28 cellular contexts compared by ENCODE assay signal in the genomic region with DNA sequence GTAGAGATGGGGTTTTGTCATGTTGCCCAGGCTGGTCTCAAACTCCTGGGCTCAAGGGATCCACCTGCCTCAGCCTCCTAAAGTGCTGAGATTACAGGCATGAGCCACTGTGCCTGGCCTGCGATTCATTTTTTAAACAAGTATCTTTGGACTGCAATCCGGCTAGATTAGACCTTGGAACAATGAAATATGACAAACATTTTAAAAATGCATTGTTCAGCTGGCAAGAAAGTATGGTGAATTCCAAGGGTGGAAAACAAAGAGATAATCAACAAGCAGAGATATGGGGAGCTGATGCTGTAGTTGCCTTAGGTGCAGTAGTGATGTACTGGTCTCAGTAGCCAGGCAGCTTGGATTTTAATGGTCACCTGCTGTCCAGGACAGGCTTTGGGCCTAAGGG.
"Had no signal": no experiment of that assay in that cellular context is flagged by ENCODE, and none has a peak within 500 bp of the region (broad histone marks: within the 10 kb centered on the region; RNA-seq: fewer than 3 reads in every experiment).

No MANE protein-coding gene starts in this region.

- ATAC-seq: foreskin keratinocyte; left lobe of liver; mucosa of descending colon; naive thymus-derived CD4-positive, alpha-beta T cell; right lobe of liver had no signal

- DNase-seq: cerebellar nuclear complex; cortex of kidney; dorsolateral prefrontal cortex; effector CD4-positive, alpha-beta T cell; mucosa of descending colon; naive thymus-derived CD4-positive, alpha-beta T cell; right lobe of liver; stimulated activated CD4-positive, alpha-beta T cell treated with anti-CD3 and anti-CD28 coated beads, Interleukin-12 subunit alpha, Interleukin-12 subunit beta, amount 100 ng/mL, for 4 hours; stimulated activated CD4-positive, alpha-beta T cell treated with anti-CD3 and anti-CD28 coated beads, Interleukin-1b, Interleukin-23, amount 100 ng/mL, for 48 hours; stimulated activated CD4-positive, alpha-beta T cell treated with anti-CD3 and anti-CD28 coated beads, Interleukin-4, amount 100 ng/mL, for 1 hour; stimulated activated CD8-positive, alpha-beta memory T cell treated with anti-CD3 and anti-CD28 coated beads, Interleukin-4, amount 100 ng/mL, for 48 hours; stimulated activated naive CD4-positive, alpha-beta T cell treated with Interleukin-2 at 50 U/mL for 16 hours; stomach; testis; tibial artery; upper lobe of left lung; uterus had no signal

- H3K4me1 Mint-ChIP-seq: memory B cell; naive thymus-derived CD4-positive, alpha-beta T cell; nephron; neural progenitor cell had no signal

- H3K36me3 Mint-ChIP-seq: memory B cell; mesothelial cell of epicardium; naive thymus-derived CD4-positive, alpha-beta T cell; neural progenitor cell had no signal

- H3K79me2 ChIP-seq: parathyroid adenoma had no signal

- H3K27me3 Mint-ChIP-seq: memory B cell had no signal

- H2AFZ ChIP-seq: neural progenitor cell, parathyroid adenoma had no signal

- H3K9ac ChIP-seq: neural progenitor cell, parathyroid adenoma had no signal

- H3K9me3 Mint-ChIP-seq: neural progenitor cell had no signal

- H3K27me3 ChIP-seq: dorsolateral prefrontal cortex, right lobe of liver, testis, tibial artery, upper lobe of left lung, uterus had no signal

- H3K27ac ChIP-seq: foreskin keratinocyte, neural progenitor cell, parathyroid adenoma, right lobe of liver, stomach, testis, tibial artery, upper lobe of left lung, uterus had no signal

- H3K36me3 ChIP-seq: neural progenitor cell, right lobe of liver, stomach, tibial artery, upper lobe of left lung, uterus had no signal

- H3K4me3 ChIP-seq: dorsolateral prefrontal cortex, lung, mucosa of descending colon, neural progenitor cell, right lobe of liver, smooth muscle cell, stomach, testis, tibial artery, upper lobe of left lung, uterus had no signal

- H3K27ac Mint-ChIP-seq: memory B cell; mesothelial cell of epicardium; naive thymus-derived CD4-positive, alpha-beta T cell; nephron; neural progenitor cell; progenitor cell of endocrine pancreas had no signal

- H3K4me3 Mint-ChIP-seq: memory B cell; mesothelial cell of epicardium; naive thymus-derived CD4-positive, alpha-beta T cell; nephron; neural progenitor cell had no signal

- H3K4me2 ChIP-seq: neural progenitor cell, smooth muscle cell had no signal

- FAIRE-seq: keratinocyte had no signal

- H3K4me1 ChIP-seq: foreskin keratinocyte, neural progenitor cell, parathyroid adenoma, right lobe of liver, stomach, testis, uterus had no signal
